ENCODE assay signal across 9 cellular contexts in the genomic region with DNA sequence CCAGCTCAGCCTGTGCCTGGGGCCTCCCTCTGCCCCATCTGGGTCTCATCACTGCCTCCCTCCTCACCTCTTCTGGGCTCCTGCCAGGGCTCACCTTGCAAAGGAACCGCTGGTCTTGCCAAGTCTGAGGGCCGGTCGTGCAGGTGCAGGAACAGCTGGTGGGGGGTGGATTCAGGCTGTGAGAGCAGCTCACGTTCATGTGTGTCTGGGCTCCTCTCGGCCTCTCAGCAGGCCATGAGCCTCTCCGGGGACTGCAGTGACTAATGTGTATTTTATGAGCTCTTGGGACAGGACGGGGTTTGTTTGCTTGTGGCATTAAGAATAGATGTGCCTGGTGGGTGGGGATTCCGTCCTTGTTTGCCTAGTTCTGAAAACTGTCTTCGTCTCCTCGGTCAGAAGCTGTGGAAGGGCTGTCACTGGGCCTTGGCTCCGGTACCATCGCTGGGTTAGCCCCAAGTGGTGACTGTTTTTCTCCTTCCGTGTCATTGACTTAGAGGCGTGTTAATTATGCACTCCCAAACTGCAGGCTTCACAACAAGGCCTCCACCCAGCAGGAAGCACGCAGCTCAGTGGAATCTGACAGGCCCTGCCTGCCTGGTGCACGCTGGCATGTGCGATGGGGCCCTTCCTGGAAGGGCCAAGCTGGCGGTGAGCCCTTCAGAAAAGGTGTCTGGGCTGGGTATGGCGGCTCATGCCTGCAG.
DNase-seq lines count a peak whose midpoint lies in the region; ATAC-seq and TF ChIP-seq lines count a peak whose summit lies in the region.
"Had no signal": no experiment of that assay in that cellular context is flagged by ENCODE, and none has a peak within 500 bp of the region (broad histone marks: within the 10 kb centered on the region; RNA-seq: fewer than 3 reads in every experiment).

No MANE protein-coding gene starts in this region.

- H3K36me3 ChIP-seq in Panc1 (ENCODE audit: control insufficient read depth, insufficient read depth, low read length), result no peaks in the 10 kb centered on the region

- CTCF ChIA-PET in Panc1 (lab: Charles Lee), result interaction anchor here (0.6 kb wide), 4 partner anchors 34 to 331 kb away, joined by 3 to 8 read pairs (median 3); no protein-coding TSS in a partner anchor

- no TSS peak for BruUV-seq in Panc1 (replicated peaks; lab: Mats Ljungman, UMichigan)

- ATAC-seq in Right ventricle myocardium superior (ENCODE audit: poor library complexity) (peak; percentile 32), Right ventricle myocardium inferior (no peak), Panc1 (peak; percentile 85), left lobe of liver (no peak), GM21717 (IDR thresholded peaks at IDR 0.05; ENCODE audit: unreplicated experiment) (no peak), GM18861 (IDR thresholded peaks at IDR 0.05; ENCODE audit: unreplicated experiment) (no peak)

- H3K4me1 ChIP-seq in Panc1 (ENCODE audit: control insufficient read depth, insufficient read depth, low read length), result peaks cover 18% of the 10 kb centered on the region

- no peaks in the 10 kb centered on the region for H3K9me3 ChIP-seq in Panc1 (ENCODE audit: control insufficient read depth, insufficient read depth, low read depth, low read length)

- in situ Hi-C loops in Panc1 (cut with HindIII; ENCODE audit: low pct_unique_long_range_greater_than_20kb, low sequenced_read_pairs), result no loop called here

- TF ChIP-seq CTCF in Panc1 (IDR thresholded peaks at IDR 0.05), result no peak

- 0 out of 4 replicates have a peak overlapping the region, but pooled peaks of 1 of the 2 experiments have one; percentile 7 for H3K4me3 ChIP-seq in Panc1 (ENCODE audit: low read depth in 2 of 2, low read length in 2 of 2)

- no peak for DNase-seq in Right ventricle myocardium superior
- no peak for DNase-seq in Right ventricle myocardium inferior (ENCODE audit: missing footprints)
- DNase-seq in Panc1 (ENCODE audit: low read depth, low spot score), result no peak
- peak; percentile 96 for DNase-seq in hepatic stellate cell (ENCODE audit: low spot score)
- no peak for DNase-seq in left lobe of liver (ENCODE audit: low spot score)
- no peak for DNase-seq in GF-D8 (lab: John Stamatoyannopoulos, UW)
- DNase-seq: cortex of kidney had no signal

- 0 out of 2 replicates have a peak overlapping the region, but pooled peaks have one; percentile 12 for H3K27ac ChIP-seq in Panc1 (ENCODE audit: low read length)

- POLR2A ChIA-PET in Panc1 (lab: Charles Lee), result no interaction called here

- intact Hi-C loops in Right ventricle myocardium superior (cut with DNase I) (no loop called here), Right ventricle myocardium inferior (cut with DNase I) (no loop called here), Panc1 (cut with micrococcal nuclease; ENCODE audit: unreplicated experiment) (loop anchor here (5.0 kb wide), 1 partner anchor 111 kb away; no protein-coding TSS in a partner anchor)

- no peaks in the 10 kb centered on the region for H3K27me3 ChIP-seq in Panc1 (ENCODE audit: control insufficient read depth, insufficient read depth, low read length)

Comparison
In these comparisons a context has a peak if more than half of its experiments do, and no peak if none do; other contexts are left out.
1. ATAC-seq: peak in Right ventricle myocardium superior (single experiment) and Panc1 (single experiment); none in Right ventricle myocardium inferior (single experiment), left lobe of liver (single experiment), GM21717 (single experiment) and GM18861 (single experiment).